In the genomic region with DNA sequence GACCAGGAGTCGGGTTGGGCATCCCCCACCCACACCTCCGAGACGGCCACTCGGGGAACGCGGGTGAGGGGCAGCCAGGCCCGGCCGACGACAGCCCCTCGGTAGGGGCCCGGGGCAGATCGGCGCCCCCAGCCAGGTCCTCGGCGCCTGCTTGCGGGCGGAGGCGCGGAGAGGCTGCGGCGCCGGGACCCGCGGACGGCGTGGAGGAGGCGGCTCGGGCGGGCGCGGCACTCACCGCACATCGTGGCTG, we compare ENCODE assay signal across 8 cellular contexts.
DNase-seq lines count a peak whose midpoint lies in the region; ATAC-seq and TF ChIP-seq lines count a peak whose summit lies in the region.

No MANE protein-coding gene starts in this region.

- peak; percentile 16 for ATAC-seq in GM19463 (IDR thresholded peaks at IDR 0.05; ENCODE audit: unreplicated experiment)
- ATAC-seq in GM21529 (IDR thresholded peaks at IDR 0.05; ENCODE audit: unreplicated experiment) = no peak

- POLR2A ChIA-PET in GM10248 (lab: Yijun Ruan, JAX) = no interaction called here

- H3K4me3 ChIP-seq in HUES48 (ENCODE audit: low read depth, low read length) (peak overlapping the region; percentile 90), fibroblast of pulmonary artery (replicated peaks; ENCODE audit: low read depth, low read length) (peak overlapping the region; percentile 76), skeletal muscle cell (ENCODE audit: low read depth, low read length) (peak overlapping the region; percentile 88)

- no peak overlapping the region for H3K27ac ChIP-seq in HUES48 (ENCODE audit: low read depth, low read length)

- CTCF ChIA-PET in GM10248 (lab: Yijun Ruan, JAX) = interaction anchor here (1.6 kb wide), 1 partner anchor 24 kb away, joined by 8 read pairs; no protein-coding TSS in a partner anchor

- no peaks in the 10 kb centered on the region for H3K9me3 ChIP-seq in HUES48 (ENCODE audit: control insufficient read depth, insufficient read depth, low read length)

- TF ChIP-seq CTCF in fibroblast of pulmonary artery (IDR thresholded peaks at IDR 0.05; ENCODE audit: low read length, missing control alignments) (no peak), GM10248 (IDR thresholded peaks at IDR 0.05; ENCODE audit: control extremely low read depth, extremely low read depth, low read depth, missing control alignments) (no peak)

- H3K27me3 ChIP-seq in HUES48 (ENCODE audit: control insufficient read depth, insufficient read depth, low read length) = peaks cover 28% of the 10 kb centered on the region

- peak overlapping the region; percentile 56; the same call in 1 of the 2 replicates for H3K9ac ChIP-seq in HUES48 (ENCODE audit: low read depth, low read length)

- H3K4me1 ChIP-seq in HUES48 (ENCODE audit: control insufficient read depth, insufficient read depth, low read length) = peaks cover 39% of the 10 kb centered on the region

- peaks cover 18% of the 10 kb centered on the region for H3K36me3 ChIP-seq in HUES48 (ENCODE audit: control insufficient read depth, insufficient read depth, low read length)

- no peak for DNase-seq in fibroblast of pulmonary artery (ENCODE audit: low read depth)
- DNase-seq in skeletal muscle cell (ENCODE audit: low read depth) = no peak
- DNase-seq in hypothalamus (lab: John Stamatoyannopoulos, UW) = no peak
- no peak for DNase-seq in NCI-H1694 (lab: John Stamatoyannopoulos, UW)
- no peak for DNase-seq in GM10248 (ENCODE audit: extremely low spot score)
